In the genomic region with DNA sequence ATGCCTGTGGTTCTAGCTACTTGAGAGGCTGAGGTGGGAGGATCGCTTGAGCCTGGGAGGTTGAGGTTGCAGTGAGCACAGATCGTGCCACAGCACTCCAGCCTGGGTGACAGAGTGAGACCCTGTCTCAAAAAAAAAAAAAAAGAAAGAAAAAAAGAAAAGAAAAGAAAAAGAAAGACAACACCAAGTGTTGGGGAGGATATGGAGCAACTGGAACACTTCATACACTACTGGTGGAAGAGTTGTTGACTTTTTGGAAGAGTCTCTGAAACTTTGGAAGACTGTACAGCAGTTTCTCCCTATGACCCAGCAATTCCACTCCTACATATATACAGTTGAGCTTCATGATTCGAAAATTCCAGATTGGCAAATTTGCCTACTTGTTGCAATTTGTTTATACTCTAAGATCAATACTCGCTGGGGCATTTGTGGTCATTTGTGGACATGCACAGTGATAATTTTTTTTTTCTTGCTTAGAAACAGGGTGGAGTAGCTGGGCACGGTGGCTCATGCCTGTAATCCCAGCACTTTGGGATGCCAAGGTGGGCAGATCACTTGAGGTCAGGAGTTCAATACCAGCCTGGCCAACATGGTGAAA, we compare ENCODE assay signal across 2 cellular contexts. TPM values are rescaled to one million over a fixed set of nuclear protein-coding genes. Genes with fewer than 3 reads are reported as not detected.
"Had no signal": no experiment of that assay in that cellular context is flagged by ENCODE, and none has a peak within 500 bp of the region (broad histone marks: within the 10 kb centered on the region; RNA-seq: fewer than 3 reads in every experiment).

No MANE protein-coding gene starts in this region.

RNA-seq across cellular contexts. Expression of gene OLFM2, which starts 13.4 kb away (rescaled TPM):
- total RNA-seq: HT-29, HT1080 had no signal
